8 cellular contexts compared by ENCODE assay signal in genomic region chr17:1485311-1485747, GRCh38. TPM values are rescaled to one million over a fixed set of nuclear protein-coding genes. Genes with fewer than 3 reads are reported as not detected.
A peak's percentile ranks its signal among the peaks of the same experiment; 100 is the strongest.
DNase-seq lines count a peak whose midpoint lies in the region; ATAC-seq and TF ChIP-seq lines count a peak whose summit lies in the region.

No MANE protein-coding gene starts in this region.

- TF ChIP-seq EP300 in suprapubic skin (IDR thresholded peaks at IDR 0.05), result no peak

- H3K4me1 ChIP-seq in suprapubic skin, result peaks cover 58% of the 10 kb centered on the region

- DNase-seq in AG10803 (ENCODE audit: low read depth) (no peak), NCI-H146 treated with DMSO at 0.1 percent for 48 hours (lab: John Stamatoyannopoulos, UW; ENCODE audit: unreplicated experiment) (peak; percentile 19), astrocyte of the hippocampus (ENCODE audit: low read depth, low spot score) (peak; percentile 55), kidney tubule cell (ENCODE audit: low spot score) (peak; percentile 65), suprapubic skin (ENCODE audit: low spot score in 2 of 2) (peak in 1 of 2 donors; percentile 80), Ammon's horn (ENCODE audit: low spot score) (no peak), NCI-H1048 (lab: John Stamatoyannopoulos, UW) (no peak)

- no CpG with 5 or more reads among the region's 57 CpGs for WGBS in suprapubic skin

- H3K4me3 ChIP-seq in AG10803 (ENCODE audit: low read length) (peak overlapping the region; percentile 84), suprapubic skin (peak overlapping the region; percentile 77)

- TF ChIP-seq POLR2A in suprapubic skin (IDR thresholded peaks at IDR 0.05), result no peak

- no peaks in the 10 kb centered on the region for H3K9me3 ChIP-seq in suprapubic skin

- peak; percentile 8 for ATAC-seq in GM19463 (IDR thresholded peaks at IDR 0.05; ENCODE audit: unreplicated experiment)

- TF ChIP-seq CTCF in AG10803 (conservative IDR thresholded peaks at IDR 0.05; ENCODE audit: low read length) (no peak), suprapubic skin (IDR thresholded peaks at IDR 0.05) (no peak)

- H3K36me3 ChIP-seq in suprapubic skin, result peaks cover 33% of the 10 kb centered on the region

- H3K27me3 ChIP-seq in suprapubic skin, result no peaks in the 10 kb centered on the region

- peak overlapping the region; percentile 97 for H3K27ac ChIP-seq in suprapubic skin

RNA-seq across cellular contexts. Expression of gene MYO1C, which starts 7.2 kb away (rescaled TPM):
- total RNA-seq in suprapubic skin, result 100 to 1,000 TPM in 2 of 4 donors, 10 to 100 TPM in 2; 74.9 to 116 (median 103) TPM

RNA-seq across cellular contexts. Expression of gene CRK, which starts 29.3 kb away (rescaled TPM):
- 10 to 100 TPM; 38.9 to 53.7 (median 49.0) TPM for total RNA-seq in suprapubic skin

RNA-seq across cellular contexts. Expression of gene INPP5K, which starts 31.1 kb away (rescaled TPM):
- 100 to 1,000 TPM in 3 of 4 donors, 10 to 100 TPM in 1; 91.8 to 160 (median 123) TPM for total RNA-seq in suprapubic skin

Comparison
In these comparisons a context has a peak if more than half of its experiments do, and no peak if none do; other contexts are left out.
1. DNase-seq: peak in NCI-H146 treated with DMSO at 0.1 percent for 48 hours (single experiment), astrocyte of the hippocampus (single experiment) and kidney tubule cell (single experiment); none in AG10803 (single experiment), Ammon's horn (single experiment) and NCI-H1048 (single experiment).